In the genomic region with DNA sequence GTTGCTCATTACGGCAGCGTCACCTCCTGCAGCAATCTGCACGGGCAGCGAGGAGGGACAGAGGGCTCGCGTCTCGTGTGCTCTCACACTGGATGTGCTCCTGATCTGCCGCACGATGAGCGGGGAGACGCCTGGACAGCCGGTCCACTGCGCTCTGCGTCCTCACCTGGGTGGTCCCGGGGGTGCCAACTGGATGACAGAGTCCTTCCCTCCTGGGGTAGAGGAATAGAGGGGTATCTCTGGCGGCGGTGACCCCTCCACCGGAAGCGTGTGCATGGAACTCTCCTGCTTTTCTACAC, we compare ENCODE assay signal across 1 cellular context.
TF ChIP-seq lines count a peak whose summit lies in the region.

No MANE protein-coding gene starts in this region.

TF ChIP-seq in K562, 482 proteins besides CTCF, POLR2A, EP300 and RAD21:
- TF ChIP-seq NCOA1 (IDR thresholded peaks at IDR 0.05; ENCODE audit: low read depth), result no peak
- no peak for TF ChIP-seq NFIC (IDR thresholded peaks at IDR 0.05)
- no peak for TF ChIP-seq HLTF (IDR thresholded peaks at IDR 0.05)
- TF ChIP-seq RBM34 (IDR thresholded peaks at IDR 0.05; ENCODE audit: borderline replicate concordance, insufficient read depth, low read length), result no peak
